Comparison of ENCODE assay signal across 12 cellular contexts in genomic region chr22:29041408-29041807, GRCh38. TPM values are rescaled to one million over a fixed set of nuclear protein-coding genes. Genes with fewer than 3 reads are reported as not detected.
DNase-seq lines count a peak whose midpoint lies in the region; ATAC-seq lines count a peak whose summit lies in the region.
"Had no signal": no experiment of that assay in that cellular context is flagged by ENCODE, and none has a peak within 500 bp of the region (broad histone marks: within the 10 kb centered on the region; RNA-seq: fewer than 3 reads in every experiment).

No MANE protein-coding gene starts in this region.

- peak overlapping the region; percentile 5 for H3K9ac ChIP-seq in adipocyte (ENCODE audit: low read length)

- no peaks in the 10 kb centered on the region for H3K27me3 ChIP-seq in adipocyte (replicated peaks; ENCODE audit: control insufficient read depth, insufficient read depth, low read length)
- H3K27me3 ChIP-seq: heart left ventricle had no signal

- H3K36me3 ChIP-seq in adipocyte (ENCODE audit: control insufficient read depth, insufficient read depth, low read length, severe bottlenecking), result no peaks in the 10 kb centered on the region

- DNase-seq in GM03348 (ENCODE audit: low spot score) (peak; percentile 37), adipocyte (ENCODE audit: low read depth) (peak; percentile 13), glomerular visceral epithelial cell (ENCODE audit: extremely low spot score) (peak; percentile 31), renal cortical epithelial cell (ENCODE audit: low read depth) (peak; percentile 55), A172 (ENCODE audit: low spot score) (no peak), germinal center (ENCODE audit: low spot score) (no peak), left ventricle myocardium superior (no peak)

- H3K9me3 ChIP-seq in adipocyte (ENCODE audit: control insufficient read depth, low read length), result no peaks in the 10 kb centered on the region
- H3K9me3 ChIP-seq: heart left ventricle, mucosa of descending colon had no signal

- no peak overlapping the region for H3K4me3 ChIP-seq in adipocyte (ENCODE audit: low read length)
- H3K4me3 ChIP-seq: heart left ventricle, mucosa of descending colon had no signal

- intact Hi-C loops in left ventricle myocardium superior (cut with micrococcal nuclease), result loop anchor here (5.0 kb wide), 1 partner anchor 184 kb away; no protein-coding TSS in a partner anchor

- ATAC-seq in left ventricle myocardium superior, result no peak
- ATAC-seq in HG03439 (IDR thresholded peaks at IDR 0.05; ENCODE audit: unreplicated experiment), result no peak

- peaks cover 29% of the 10 kb centered on the region for H3K4me1 ChIP-seq in adipocyte (ENCODE audit: control insufficient read depth, insufficient read depth, low read length)

RNA-seq across cellular contexts. Expression of gene C22orf31, which starts 20.2 kb away (rescaled TPM):
- total RNA-seq in renal cortical epithelial cell (not detected in 2 replicates), left ventricle myocardium superior (not detected)
- not detected in 2 replicates for total RNA-seq in A172 (2014; rRNA removed; shearing (Covaris generic))
- total RNA-seq: activated naive CD4-positive, alpha-beta T cell treated with anti-CD3 and anti-CD28 coated beads, Interleukin-2, amount 50 U/mL, for 72 hours; CD8-positive, alpha-beta T cell had no signal

RNA-seq across cellular contexts. Expression of gene KREMEN1, which starts 31.4 kb away (rescaled TPM):
- total RNA-seq in renal cortical epithelial cell, result 7.5 and 11.7 TPM in 2 replicates
- 2.0 and 2.1 TPM in 2 replicates for total RNA-seq in A172 (2014; rRNA removed; shearing (Covaris generic))
- total RNA-seq in left ventricle myocardium superior, result 68.2 TPM
- total RNA-seq: CD8-positive, alpha-beta T cell had no signal

Comparison
In these comparisons a context has a peak if more than half of its experiments do, and no peak if none do; other contexts are left out.
1. DNase-seq: peak in GM03348 (single experiment), adipocyte (single experiment), glomerular visceral epithelial cell (single experiment) and renal cortical epithelial cell (single experiment); none in A172 (single experiment), germinal center (single experiment) and left ventricle myocardium superior (single experiment).